Comparison of ENCODE assay signal across 8 cellular contexts in the genomic region with DNA sequence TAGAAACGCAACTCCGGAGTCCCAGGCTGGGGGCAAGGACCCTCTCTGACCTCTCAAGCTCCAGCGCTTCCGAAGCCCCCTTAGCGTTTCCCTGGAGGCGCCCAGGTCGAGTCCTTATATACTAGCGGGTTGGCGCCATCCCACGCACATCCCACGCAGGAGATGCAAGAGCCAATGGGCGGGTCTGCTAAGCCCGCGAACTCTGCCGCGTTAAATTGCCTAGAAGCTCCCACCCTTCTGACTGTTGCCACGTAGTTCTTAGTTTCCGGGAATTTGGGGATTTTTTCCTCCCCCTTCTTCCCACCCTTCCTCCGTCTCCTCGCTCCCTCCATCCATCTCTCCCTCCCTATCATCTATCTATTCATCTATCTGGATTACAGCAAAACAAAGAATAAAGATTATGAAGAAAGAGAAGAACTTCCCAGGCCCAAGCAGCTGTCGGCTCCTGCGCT. TPM values are rescaled to one million over a fixed set of nuclear protein-coding genes. Genes with fewer than 3 reads are reported as not detected.
DNase-seq lines count a peak whose midpoint lies in the region; ATAC-seq lines count a peak whose summit lies in the region.

A gene with protein sequence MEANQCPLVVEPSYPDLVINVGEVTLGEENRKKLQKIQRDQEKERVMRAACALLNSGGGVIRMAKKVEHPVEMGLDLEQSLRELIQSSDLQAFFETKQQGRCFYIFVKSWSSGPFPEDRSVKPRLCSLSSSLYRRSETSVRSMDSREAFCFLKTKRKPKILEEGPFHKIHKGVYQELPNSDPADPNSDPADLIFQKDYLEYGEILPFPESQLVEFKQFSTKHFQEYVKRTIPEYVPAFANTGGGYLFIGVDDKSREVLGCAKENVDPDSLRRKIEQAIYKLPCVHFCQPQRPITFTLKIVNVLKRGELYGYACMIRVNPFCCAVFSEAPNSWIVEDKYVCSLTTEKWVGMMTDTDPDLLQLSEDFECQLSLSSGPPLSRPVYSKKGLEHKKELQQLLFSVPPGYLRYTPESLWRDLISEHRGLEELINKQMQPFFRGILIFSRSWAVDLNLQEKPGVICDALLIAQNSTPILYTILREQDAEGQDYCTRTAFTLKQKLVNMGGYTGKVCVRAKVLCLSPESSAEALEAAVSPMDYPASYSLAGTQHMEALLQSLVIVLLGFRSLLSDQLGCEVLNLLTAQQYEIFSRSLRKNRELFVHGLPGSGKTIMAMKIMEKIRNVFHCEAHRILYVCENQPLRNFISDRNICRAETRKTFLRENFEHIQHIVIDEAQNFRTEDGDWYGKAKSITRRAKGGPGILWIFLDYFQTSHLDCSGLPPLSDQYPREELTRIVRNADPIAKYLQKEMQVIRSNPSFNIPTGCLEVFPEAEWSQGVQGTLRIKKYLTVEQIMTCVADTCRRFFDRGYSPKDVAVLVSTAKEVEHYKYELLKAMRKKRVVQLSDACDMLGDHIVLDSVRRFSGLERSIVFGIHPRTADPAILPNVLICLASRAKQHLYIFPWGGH (minus strand): TSS at position 90 of the 452 bp plus-strand sequence. CDS start 9,814 bp downstream, outside the sequence.

- no peaks in the 10 kb centered on the region for H3K36me3 ChIP-seq in endocrine pancreas (ENCODE audit: control insufficient read depth, insufficient read depth, low read length)
- no peaks in the 10 kb centered on the region for H3K36me3 ChIP-seq in mesodermal cell (ENCODE audit: control insufficient read depth, insufficient read depth, low read length)

- H3K4me1 ChIP-seq in endocrine pancreas (ENCODE audit: control insufficient read depth, insufficient read depth, low read length) (no peaks in the 10 kb centered on the region), mesodermal cell (ENCODE audit: control insufficient read depth, insufficient read depth, low read length, poor library complexity, severe bottlenecking) (no peaks in the 10 kb centered on the region)

- H3K27ac ChIP-seq in mesodermal cell (ENCODE audit: low read depth, low read length, severe bottlenecking), result no peak within 1 kb of the TSS

- peak within 1 kb of the TSS; percentile 43 for H3K4me3 ChIP-seq in endocrine pancreas (ENCODE audit: control insufficient read depth, insufficient read depth, low read length)
- peak within 1 kb of the TSS; percentile 28 for H3K4me3 ChIP-seq in mesodermal cell (ENCODE audit: extremely low read depth, insufficient read depth, low read length, poor library complexity, severe bottlenecking)

- peaks cover 10% of the 10 kb centered on the region for H3K27me3 ChIP-seq in endocrine pancreas (ENCODE audit: control insufficient read depth, insufficient read depth, low read length)

- 0 to 1% methylated on average over 18 to 20 of the region's 22 CpGs for WGBS in mesodermal cell (ENCODE audit: insufficient coverage in 2 of 2), 2 experiments

- H3K9me3 ChIP-seq in endocrine pancreas (ENCODE audit: control insufficient read depth, low read length) (no peaks in the 10 kb centered on the region), mesodermal cell (ENCODE audit: control insufficient read depth, low read length) (no peaks in the 10 kb centered on the region)

- H3K9ac ChIP-seq in endocrine pancreas (ENCODE audit: control insufficient read depth, insufficient read depth, low read length), result no peak within 1 kb of the TSS

- DNase-seq in DMS114 treated with DMSO at 0.1 percent for 48 hours (lab: John Stamatoyannopoulos, UW; ENCODE audit: unreplicated experiment) (peak; percentile 77), NCI-H69 (lab: John Stamatoyannopoulos, UW) (peak; percentile 24)
- peak; percentile 72 for DNase-seq in activated CD8-positive, alpha-beta memory T cell treated with anti-CD3 and anti-CD28 coated beads, Interleukin-2, amount 50 U/mL, for 1 hour (ENCODE audit: extremely low read depth)
- DNase-seq in stimulated activated CD8-positive, alpha-beta memory T cell treated with anti-CD3 and anti-CD28 coated beads, Interleukin-15, amount 100 ng/mL, for 4 hours (ENCODE audit: low read depth in 2 of 2), result peak; percentile 76 to 85

- ATAC-seq in HG02571 (IDR thresholded peaks at IDR 0.05; ENCODE audit: unreplicated experiment), result peak; percentile 55
- no peak for ATAC-seq in GM18870 (IDR thresholded peaks at IDR 0.05; ENCODE audit: unreplicated experiment)

RNA-seq across cellular contexts. Expression of the gene that starts here (rescaled TPM):
- 0.44 TPM for polyA plus RNA-seq in mesodermal cell (2013, experiment 1 of 2)
- polyA plus RNA-seq in mesodermal cell (2013, experiment 2 of 2), result 0.15 TPM

Comparison
In these comparisons a context has a peak if more than half of its experiments do, and no peak if none do; other contexts are left out.
1. DNase-seq: peak in every context shown above with its lines; median percentile 80 in stimulated activated CD8-positive, alpha-beta memory T cell treated with anti-CD3 and anti-CD28 coated beads, Interleukin-15, amount 100 ng/mL, for 4 hours; 77 in DMS114 treated with DMSO at 0.1 percent for 48 hours; 72 in activated CD8-positive, alpha-beta memory T cell treated with anti-CD3 and anti-CD28 coated beads, Interleukin-2, amount 50 U/mL, for 1 hour; 24 in NCI-H69.